ENCODE assay signal across 14 cellular contexts in the genomic region with DNA sequence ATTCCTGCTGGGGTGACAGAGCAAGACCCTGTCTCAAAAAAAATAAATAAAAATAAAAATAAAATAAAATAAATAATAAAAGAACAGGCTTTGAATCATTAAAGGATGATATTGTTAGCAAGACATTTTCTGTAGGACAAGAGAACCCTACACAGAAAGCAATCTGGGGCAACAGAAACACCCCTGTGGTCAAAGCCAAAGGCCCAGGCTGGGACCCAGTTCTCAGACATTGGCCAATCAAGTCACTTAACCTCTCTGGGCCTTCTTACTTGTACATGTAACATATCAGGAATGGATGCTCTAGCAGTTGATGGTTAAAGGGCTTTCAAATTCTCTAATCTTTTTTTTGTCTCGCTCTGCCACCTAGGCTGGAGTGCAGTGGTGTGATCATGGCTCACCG.
"Had no signal": no experiment of that assay in that cellular context is flagged by ENCODE, and none has a peak within 500 bp of the region (broad histone marks: within the 10 kb centered on the region; RNA-seq: fewer than 3 reads in every experiment).

No MANE protein-coding gene starts in this region.

- H3K36me3 ChIP-seq: esophagus squamous epithelium, heart right ventricle, stomach, vagina had no signal

- H3K27me3 ChIP-seq: heart right ventricle, stomach, vagina had no signal

- H3K9me3 Mint-ChIP-seq: activated naive CD4-positive, alpha-beta T cell treated with anti-CD3 and anti-CD28 coated beads, Interleukin-2, amount 50 U/mL, for 24 hours; immature natural killer cell; memory B cell had no signal

- H3K4me1 Mint-ChIP-seq: memory B cell had no signal

- H3K27ac Mint-ChIP-seq: memory B cell, progenitor cell of endocrine pancreas had no signal

- H3K4me3 Mint-ChIP-seq: memory B cell had no signal

- H3K4me3 ChIP-seq: esophagus squamous epithelium, heart right ventricle, stomach, vagina had no signal

- H3K4me1 ChIP-seq: vagina had no signal

- ATAC-seq: right cardiac atrium had no signal

- DNase-seq: activated gamma-delta T cell, amniotic stem cell, dermis blood vessel endothelial cell, esophagus squamous epithelium, heart right ventricle, right cardiac atrium, stomach, SW 1271, trophoblast cell had no signal

- H3K27me3 Mint-ChIP-seq: activated naive CD4-positive, alpha-beta T cell treated with anti-CD3 and anti-CD28 coated beads, Interleukin-2, amount 50 U/mL, for 24 hours; progenitor cell of endocrine pancreas had no signal

- H3K9me3 ChIP-seq: esophagus squamous epithelium, heart right ventricle, stomach, vagina had no signal

- H3K27ac ChIP-seq: esophagus squamous epithelium, vagina had no signal

- H3K36me3 Mint-ChIP-seq: activated naive CD4-positive, alpha-beta T cell treated with anti-CD3 and anti-CD28 coated beads, Interleukin-2, amount 50 U/mL, for 24 hours; immature natural killer cell had no signal
